In genomic region chr12:60106207-60106606, GRCh38 we compare ENCODE assay signal across 11 cellular contexts.
DNase-seq lines count a peak whose midpoint lies in the region; TF ChIP-seq lines count a peak whose summit lies in the region.
"Had no signal": no experiment of that assay in that cellular context is flagged by ENCODE, and none has a peak within 500 bp of the region (broad histone marks: within the 10 kb centered on the region; RNA-seq: fewer than 3 reads in every experiment).

No MANE protein-coding gene starts in this region.

- H3K27me3 Mint-ChIP-seq in brain, result no peaks in the 10 kb centered on the region
- H3K27me3 Mint-ChIP-seq in activated T-cell treated with anti-CD3 and anti-CD28 coated beads, Interleukin-2, amount 50 U/mL, for 24 hours, result no peaks in the 10 kb centered on the region
- H3K27me3 Mint-ChIP-seq: activated naive CD8-positive, alpha-beta T cell treated with anti-CD3 and anti-CD28 coated beads, Interleukin-2, amount 10 ng/mL, durations not matched to agents 7 days and 5 days; T-cell had no signal

- H3K27me3 ChIP-seq in MM.1S (replicated peaks; ENCODE audit: insufficient read depth, low read length) (no peaks in the 10 kb centered on the region), mesenchymal stem cell (ENCODE audit: control insufficient read depth in 1 of 2, insufficient read depth in 1 of 2, low read length in 2 of 2) (no peaks in the 10 kb centered on the region)

- no peak overlapping the region for H2BK120ac ChIP-seq in mesenchymal stem cell (ENCODE audit: low read depth, low read length)

- DNase-seq in DMS53 treated with DMSO at 0.1 percent for 48 hours (lab: John Stamatoyannopoulos, UW; ENCODE audit: unreplicated experiment), result peak; percentile 13
- no peak for DNase-seq in MM.1S
- peak; percentile 17 for DNase-seq in mesenchymal stem cell
- DNase-seq in activated CD4-positive, CD25-positive, alpha-beta regulatory T cell (lab: John Stamatoyannopoulos, UW), result no peak
- DNase-seq in glomerular visceral epithelial cell (ENCODE audit: extremely low spot score), result no peak
- DNase-seq in activated T-cell treated with anti-CD3 and anti-CD28 coated beads, Interleukin-2, amount 50 U/mL, for 24 hours, result no peak
- no peak for DNase-seq in GM20000 (ENCODE audit: low spot score)
- DNase-seq: activated naive CD8-positive, alpha-beta T cell treated with anti-CD3 and anti-CD28 coated beads, Interleukin-2, amount 10 ng/mL, durations not matched to agents 7 days and 5 days; T-cell had no signal

- H3K18ac ChIP-seq in mesenchymal stem cell (ENCODE audit: low read depth in 1 of 2, low read length in 2 of 2), result no peak overlapping the region

- no peak overlapping the region for H3K4me2 ChIP-seq in MM.1S (ENCODE audit: low read depth, low read length)
- no peak overlapping the region for H3K4me2 ChIP-seq in mesenchymal stem cell (ENCODE audit: low read length, poor library complexity, severe bottlenecking)

- H3K9me3 ChIP-seq in MM.1S (replicated peaks; ENCODE audit: insufficient read depth, low read length), result no peaks in the 10 kb centered on the region
- H3K9me3 ChIP-seq in mesenchymal stem cell (ENCODE audit: control insufficient read depth, low read length), result no peaks in the 10 kb centered on the region

- no CpG with 5 or more reads among the region's 1 CpG for WGBS in mesenchymal stem cell

- H2BK15ac ChIP-seq in mesenchymal stem cell (ENCODE audit: low read depth, poor library complexity, severe bottlenecking), result no peak overlapping the region

- H2BK5ac ChIP-seq in mesenchymal stem cell (ENCODE audit: low read depth, low read length, poor library complexity, severe bottlenecking), result no peak overlapping the region

- no peaks in the 10 kb centered on the region for H3K9me3 Mint-ChIP-seq in brain
- no peaks in the 10 kb centered on the region for H3K9me3 Mint-ChIP-seq in activated T-cell treated with anti-CD3 and anti-CD28 coated beads, Interleukin-2, amount 50 U/mL, for 24 hours
- H3K9me3 Mint-ChIP-seq: activated naive CD8-positive, alpha-beta T cell treated with anti-CD3 and anti-CD28 coated beads, Interleukin-2, amount 10 ng/mL, durations not matched to agents 7 days and 5 days had no signal

- no peaks in the 10 kb centered on the region for H3K4me1 Mint-ChIP-seq in brain
- H3K4me1 Mint-ChIP-seq in activated T-cell treated with anti-CD3 and anti-CD28 coated beads, Interleukin-2, amount 50 U/mL, for 24 hours (ENCODE audit: low read depth), result no peaks in the 10 kb centered on the region
- H3K4me1 Mint-ChIP-seq: activated naive CD8-positive, alpha-beta T cell treated with anti-CD3 and anti-CD28 coated beads, Interleukin-2, amount 10 ng/mL, durations not matched to agents 7 days and 5 days; T-cell had no signal

- H2AFZ ChIP-seq in MM.1S (ENCODE audit: low read length) (no peak overlapping the region), mesenchymal stem cell (ENCODE audit: low read depth, low read length) (no peak overlapping the region)

- H3K36me3 Mint-ChIP-seq in brain, result no peaks in the 10 kb centered on the region
- H3K36me3 Mint-ChIP-seq in activated T-cell treated with anti-CD3 and anti-CD28 coated beads, Interleukin-2, amount 50 U/mL, for 24 hours (ENCODE audit: low read depth), result no peaks in the 10 kb centered on the region
- H3K36me3 Mint-ChIP-seq: activated naive CD8-positive, alpha-beta T cell treated with anti-CD3 and anti-CD28 coated beads, Interleukin-2, amount 10 ng/mL, durations not matched to agents 7 days and 5 days; T-cell had no signal

- no peak overlapping the region for H3K23ac ChIP-seq in mesenchymal stem cell (ENCODE audit: low read length in 2 of 2)

- H3K79me1 ChIP-seq in mesenchymal stem cell (replicated peaks; ENCODE audit: low read length, poor library complexity, severe bottlenecking), result no peaks in the 10 kb centered on the region

- no peak overlapping the region for H2AK5ac ChIP-seq in mesenchymal stem cell (ENCODE audit: low read length, severe bottlenecking)

- H3K36me3 ChIP-seq in MM.1S (replicated peaks; ENCODE audit: insufficient read depth, low read length) (no peaks in the 10 kb centered on the region), mesenchymal stem cell (ENCODE audit: control insufficient read depth in 1 of 2, insufficient read depth in 2 of 2, low read depth in 1 of 2, low read length in 2 of 2) (no peaks in the 10 kb centered on the region)

- no peak overlapping the region for H4K8ac ChIP-seq in mesenchymal stem cell (ENCODE audit: low read length)

- no peaks in the 10 kb centered on the region for H4K20me1 ChIP-seq in MM.1S (ENCODE audit: insufficient read depth, low read length)

- H3K4me3 ChIP-seq in MM.1S (ENCODE audit: low read length) (no peak overlapping the region), mesenchymal stem cell (ENCODE audit: insufficient read depth in 1 of 2, low read depth in 1 of 2, low read length in 2 of 2) (no peak overlapping the region)

- no peaks in the 10 kb centered on the region for H3K9me2 ChIP-seq in MM.1S (replicated peaks; ENCODE audit: insufficient read depth, low read length)

- no peak overlapping the region for H3K4me3 Mint-ChIP-seq in brain
- H3K4me3 Mint-ChIP-seq in activated T-cell treated with anti-CD3 and anti-CD28 coated beads, Interleukin-2, amount 50 U/mL, for 24 hours, result no peak overlapping the region
- H3K4me3 Mint-ChIP-seq: activated naive CD8-positive, alpha-beta T cell treated with anti-CD3 and anti-CD28 coated beads, Interleukin-2, amount 10 ng/mL, durations not matched to agents 7 days and 5 days; T-cell had no signal

- no peak overlapping the region for H3K4ac ChIP-seq in mesenchymal stem cell (ENCODE audit: low read depth in 1 of 2, low read length in 2 of 2)

- H3K27ac Mint-ChIP-seq in brain, result no peak overlapping the region
- no peak overlapping the region for H3K27ac Mint-ChIP-seq in activated T-cell treated with anti-CD3 and anti-CD28 coated beads, Interleukin-2, amount 50 U/mL, for 24 hours
- H3K27ac Mint-ChIP-seq: activated naive CD8-positive, alpha-beta T cell treated with anti-CD3 and anti-CD28 coated beads, Interleukin-2, amount 10 ng/mL, durations not matched to agents 7 days and 5 days; T-cell had no signal

- no peak overlapping the region for H3K14ac ChIP-seq in mesenchymal stem cell (ENCODE audit: low read length in 2 of 2)

- TF ChIP-seq CTCF in MM.1S (IDR thresholded peaks at IDR 0.05; ENCODE audit: low read length) (peak; percentile 31), brain (conservative IDR thresholded peaks at IDR 0.05) (peak; percentile 27 to 52), GM20000 (IDR thresholded peaks at IDR 0.05; ENCODE audit: extremely low read depth, missing control alignments) (no peak)

- H2BK12ac ChIP-seq in mesenchymal stem cell (ENCODE audit: low read length in 2 of 2), result no peak overlapping the region

- H3K4me1 ChIP-seq in MM.1S (ENCODE audit: low read length), result no peaks in the 10 kb centered on the region
- H3K4me1 ChIP-seq in mesenchymal stem cell (ENCODE audit: control insufficient read depth, insufficient read depth, low read depth, low read length), result no peaks in the 10 kb centered on the region

- H3K9ac ChIP-seq in MM.1S (ENCODE audit: low read length), result no peak overlapping the region
- no peak overlapping the region for H3K9ac ChIP-seq in mesenchymal stem cell (ENCODE audit: low read length)

- no peaks in the 10 kb centered on the region for H3K79me2 ChIP-seq in MM.1S (ENCODE audit: low read length)

- H3K27ac ChIP-seq in MM.1S (ENCODE audit: low read length) (no peak overlapping the region), mesenchymal stem cell (ENCODE audit: low read length, poor library complexity, severe bottlenecking) (no peak overlapping the region)
- H3K27ac ChIP-seq: epithelial cell of prostate had no signal

- H3F3A ChIP-seq in MM.1S (ENCODE audit: insufficient read depth, low read length), result no peaks in the 10 kb centered on the region

- H4K91ac ChIP-seq in mesenchymal stem cell (ENCODE audit: low read length), result no peak overlapping the region

Comparison
In these comparisons a context has a peak if more than half of its experiments do, and no peak if none do; other contexts are left out.
1. DNase-seq: peak in DMS53 treated with DMSO at 0.1 percent for 48 hours (single experiment) and mesenchymal stem cell (single experiment); none in MM.1S (single experiment), activated CD4-positive, CD25-positive, alpha-beta regulatory T cell (0 of 4), glomerular visceral epithelial cell (single experiment), activated T-cell treated with anti-CD3 and anti-CD28 coated beads, Interleukin-2, amount 50 U/mL, for 24 hours (single experiment) and GM20000 (single experiment).